Comparison of ENCODE assay signal across 15 cellular contexts in genomic region chr17:58364270-58364942, GRCh38.
DNase-seq lines count a peak whose midpoint lies in the region; ATAC-seq lines count a peak whose summit lies in the region.
"Had no signal": no experiment of that assay in that cellular context is flagged by ENCODE, and none has a peak within 500 bp of the region (broad histone marks: within the 10 kb centered on the region; RNA-seq: fewer than 3 reads in every experiment).

No MANE protein-coding gene starts in this region.

- DNase-seq in HuH-7.5 (ENCODE audit: low spot score) (peak; percentile 75), epithelial cell of prostate (ENCODE audit: low read depth, low spot score) (peak; percentile 36), activated gamma-delta T cell treated with Interleukin-2 at 50 U/mL for 16 hours (no peak)
- no peak for DNase-seq in activated naive CD4-positive, alpha-beta T cell treated with anti-CD3 and anti-CD28 coated beads, Interleukin-2, amount 10 ng/mL, durations not matched to agents 7 days and 5 days
- DNase-seq: activated T-cell treated with anti-CD3 and anti-CD28 coated beads, Interleukin-2, amount 50 U/mL, for 24 hours; amygdala; hippocampal formation; NCI-H524 treated with DMSO at 0.1 percent for 48 hours; T-cell had no signal

- no peak for ATAC-seq in HG03342 (IDR thresholded peaks at IDR 0.05; ENCODE audit: unreplicated experiment)
- ATAC-seq in HG03108 (IDR thresholded peaks at IDR 0.05; ENCODE audit: unreplicated experiment), result no peak
- ATAC-seq: T-cell had no signal

- no peaks in the 10 kb centered on the region for H4K20me1 ChIP-seq in BLaER1

- H3K36me3 ChIP-seq in BLaER1, result no peaks in the 10 kb centered on the region
- no peaks in the 10 kb centered on the region for H3K36me3 ChIP-seq in mucosa of stomach (ENCODE audit: control insufficient read depth, insufficient read depth, low read length)

- CTCF ChIA-PET in activated naive CD4-positive, alpha-beta T cell treated with anti-CD3 and anti-CD28 coated beads, Interleukin-2, amount 10 ng/mL, durations not matched to agents 7 days and 5 days (lab: Charles Lee), result interaction anchor here (1.0 to 3.4 kb wide), 3 partner anchors 12 to 164 kb away, joined by 3 to 11 read pairs (median 3); partner anchors contain the start of genes RNF43 and SUPT4H1

- H3K27ac ChIP-seq in BLaER1 (peak overlapping the region; percentile 11; the same call in 1 of the 2 replicates), epithelial cell of prostate (peak overlapping the region; percentile 61)
- H3K27ac ChIP-seq: coronary artery, KMS-11 had no signal

- no peak overlapping the region for H3K27ac Mint-ChIP-seq in activated naive CD4-positive, alpha-beta T cell treated with anti-CD3 and anti-CD28 coated beads, Interleukin-2, amount 10 ng/mL, durations not matched to agents 7 days and 5 days
- H3K27ac Mint-ChIP-seq: activated T-cell treated with anti-CD3 and anti-CD28 coated beads, Interleukin-2, amount 50 U/mL, for 24 hours; T-cell had no signal

- H3K4me1 Mint-ChIP-seq in activated naive CD4-positive, alpha-beta T cell treated with anti-CD3 and anti-CD28 coated beads, Interleukin-2, amount 10 ng/mL, durations not matched to agents 7 days and 5 days, result peaks cover 14% of the 10 kb centered on the region

- no peaks in the 10 kb centered on the region for H3K27me3 ChIP-seq in BLaER1
- H3K27me3 ChIP-seq in mucosa of stomach (ENCODE audit: control insufficient read depth, insufficient read depth, low read length), result no peaks in the 10 kb centered on the region

- H3K9ac ChIP-seq in BLaER1, result peak overlapping the region; percentile 36; the same call in 1 of the 2 replicates
- H3K9ac ChIP-seq in mucosa of stomach (ENCODE audit: low read length), result peak overlapping the region; percentile 1
- H3K9ac ChIP-seq: KMS-11 had no signal

- no peaks in the 10 kb centered on the region for H3K36me3 Mint-ChIP-seq in activated naive CD4-positive, alpha-beta T cell treated with anti-CD3 and anti-CD28 coated beads, Interleukin-2, amount 10 ng/mL, durations not matched to agents 7 days and 5 days

- H3K9me3 Mint-ChIP-seq in activated naive CD4-positive, alpha-beta T cell treated with anti-CD3 and anti-CD28 coated beads, Interleukin-2, amount 10 ng/mL, durations not matched to agents 7 days and 5 days, result no peaks in the 10 kb centered on the region
- H3K9me3 Mint-ChIP-seq: activated T-cell treated with anti-CD3 and anti-CD28 coated beads, Interleukin-2, amount 50 U/mL, for 24 hours; T-cell had no signal

- H3K4me3 ChIP-seq in BLaER1 (no peak overlapping the region), mucosa of stomach (ENCODE audit: low read length) (no peak overlapping the region)
- H3K4me3 ChIP-seq: coronary artery had no signal

- no peak overlapping the region for H3K4me3 Mint-ChIP-seq in activated naive CD4-positive, alpha-beta T cell treated with anti-CD3 and anti-CD28 coated beads, Interleukin-2, amount 10 ng/mL, durations not matched to agents 7 days and 5 days
- H3K4me3 Mint-ChIP-seq: activated T-cell treated with anti-CD3 and anti-CD28 coated beads, Interleukin-2, amount 50 U/mL, for 24 hours; T-cell had no signal

- no peaks in the 10 kb centered on the region for H3K27me3 Mint-ChIP-seq in activated naive CD4-positive, alpha-beta T cell treated with anti-CD3 and anti-CD28 coated beads, Interleukin-2, amount 10 ng/mL, durations not matched to agents 7 days and 5 days
- H3K27me3 Mint-ChIP-seq: activated T-cell treated with anti-CD3 and anti-CD28 coated beads, Interleukin-2, amount 50 U/mL, for 24 hours; T-cell had no signal

- H3K4me2 ChIP-seq in BLaER1, result peak overlapping the region; percentile 62
- H3K4me2 ChIP-seq: KMS-11 had no signal

- H3K4me1 ChIP-seq in BLaER1, result peaks cover 27% of the 10 kb centered on the region
- peaks cover 51% of the 10 kb centered on the region for H3K4me1 ChIP-seq in mucosa of stomach (ENCODE audit: control insufficient read depth, insufficient read depth, low read length)

- H3K9me3 ChIP-seq in BLaER1 (no peaks in the 10 kb centered on the region), mucosa of stomach (ENCODE audit: control insufficient read depth, low read length) (no peaks in the 10 kb centered on the region)

Comparison
In these comparisons a context has a peak if more than half of its experiments do, and no peak if none do; other contexts are left out.
1. DNase-seq: peak in HuH-7.5 (single experiment) and epithelial cell of prostate (single experiment); none in activated gamma-delta T cell treated with Interleukin-2 at 50 U/mL for 16 hours (single experiment) and activated naive CD4-positive, alpha-beta T cell treated with anti-CD3 and anti-CD28 coated beads, Interleukin-2, amount 10 ng/mL, durations not matched to agents 7 days and 5 days (single experiment).